27 cellular contexts compared by ENCODE assay signal in the genomic region with DNA sequence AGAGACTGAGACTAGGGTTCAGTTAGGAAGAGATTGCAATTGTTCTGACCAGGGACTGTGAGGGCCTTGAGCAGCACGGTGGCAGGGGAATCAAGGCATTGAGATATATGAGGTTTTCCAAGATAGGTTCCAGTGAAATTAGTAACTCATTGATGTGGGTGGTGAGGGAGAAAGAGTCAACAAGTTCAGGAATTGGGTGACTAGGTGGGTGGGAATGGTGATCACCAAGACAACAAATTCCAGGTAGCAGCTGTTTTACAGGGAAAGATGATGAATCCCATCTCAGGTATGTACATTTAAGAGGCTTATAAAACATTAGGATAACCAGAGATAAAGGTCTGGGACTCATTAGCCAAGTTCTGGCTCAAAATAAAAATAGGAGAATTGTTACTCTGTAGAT.
A peak's percentile ranks its signal among the peaks of the same experiment; 100 is the strongest.
DNase-seq lines count a peak whose midpoint lies in the region; ATAC-seq and TF ChIP-seq lines count a peak whose summit lies in the region.
"Had no signal": no experiment of that assay in that cellular context is flagged by ENCODE, and none has a peak within 500 bp of the region (broad histone marks: within the 10 kb centered on the region; RNA-seq: fewer than 3 reads in every experiment).

No MANE protein-coding gene starts in this region.

- peaks cover 23% of the 10 kb centered on the region for H3K27me3 Mint-ChIP-seq in activated naive CD8-positive, alpha-beta T cell treated with anti-CD3 and anti-CD28 coated beads, Interleukin-2, amount 10 ng/mL, durations not matched to agents 7 days and 5 days
- peaks cover 17% of the 10 kb centered on the region for H3K27me3 Mint-ChIP-seq in activated naive CD8-positive, alpha-beta T cell treated with anti-CD3 and anti-CD28 coated beads for 36 hours
- H3K27me3 Mint-ChIP-seq: IgD-negative memory B cell had no signal

- POLR2A ChIA-PET in activated naive CD8-positive, alpha-beta T cell treated with anti-CD3 and anti-CD28 coated beads, Interleukin-2, amount 10 ng/mL, durations not matched to agents 7 days and 5 days (lab: Charles Lee), result no interaction called here

- DNase-seq in activated naive CD8-positive, alpha-beta T cell treated with anti-CD3 and anti-CD28 coated beads, Interleukin-2, amount 10 ng/mL, durations not matched to agents 7 days and 5 days, result no peak
- no peak for DNase-seq in activated naive CD8-positive, alpha-beta T cell treated with anti-CD3 and anti-CD28 coated beads for 36 hours
- DNase-seq in RWPE2 (ENCODE audit: low spot score) (no peak), foreskin keratinocyte (peak; percentile 57 to 87), renal cortical epithelial cell (ENCODE audit: low read depth) (peak; percentile 58), NCI-H748 (lab: John Stamatoyannopoulos, UW; ENCODE audit: unreplicated experiment) (no peak)
- DNase-seq in activated naive CD4-positive, alpha-beta T cell (lab: John Stamatoyannopoulos, UW), result no peak
- DNase-seq: ACHN; BE2C; CD8-positive, alpha-beta memory T cell; DMS 273 treated with DMSO at 0.1 percent for 48 hours; DMS79; GOT3; NCI-H1048; NCI-H1417; NCI-H1694; NCI-H2029 treated with DMSO at 0.1 percent for 48 hours; NCI-H446 treated with DMSO at 0.1 percent for 48 hours; NCI-H526; SIG-M5 had no signal

- H3K4me1 ChIP-seq in RWPE2 (ENCODE audit: insufficient read depth, poor library complexity, severe bottlenecking) (no peaks in the 10 kb centered on the region), foreskin keratinocyte (peaks cover 3% of the 10 kb centered on the region)
- H3K4me1 ChIP-seq: BE2C, HAP-1 had no signal

- H3K27me3 ChIP-seq in RWPE2 (ENCODE audit: insufficient read depth, poor library complexity, severe bottlenecking) (no peaks in the 10 kb centered on the region), foreskin keratinocyte (no peaks in the 10 kb centered on the region)
- H3K27me3 ChIP-seq: BE2C had no signal

- H3K4me3 Mint-ChIP-seq in activated naive CD8-positive, alpha-beta T cell treated with anti-CD3 and anti-CD28 coated beads, Interleukin-2, amount 10 ng/mL, durations not matched to agents 7 days and 5 days, result no peak overlapping the region
- H3K4me3 Mint-ChIP-seq in activated naive CD8-positive, alpha-beta T cell treated with anti-CD3 and anti-CD28 coated beads for 36 hours, result no peak overlapping the region
- H3K4me3 Mint-ChIP-seq: CD14-positive monocyte; CD8-positive, alpha-beta memory T cell had no signal

- no peaks in the 10 kb centered on the region for H3K4me1 Mint-ChIP-seq in activated naive CD8-positive, alpha-beta T cell treated with anti-CD3 and anti-CD28 coated beads, Interleukin-2, amount 10 ng/mL, durations not matched to agents 7 days and 5 days
- no peaks in the 10 kb centered on the region for H3K4me1 Mint-ChIP-seq in activated naive CD8-positive, alpha-beta T cell treated with anti-CD3 and anti-CD28 coated beads for 36 hours
- H3K4me1 Mint-ChIP-seq: CD14-positive monocyte; CD8-positive, alpha-beta memory T cell had no signal

- H3K27ac Mint-ChIP-seq in activated naive CD8-positive, alpha-beta T cell treated with anti-CD3 and anti-CD28 coated beads, Interleukin-2, amount 10 ng/mL, durations not matched to agents 7 days and 5 days, result peak overlapping the region; percentile 2
- no peak overlapping the region for H3K27ac Mint-ChIP-seq in activated naive CD8-positive, alpha-beta T cell treated with anti-CD3 and anti-CD28 coated beads for 36 hours
- H3K27ac Mint-ChIP-seq: CD14-positive monocyte, IgD-negative memory B cell had no signal

- no peaks in the 10 kb centered on the region for H3K9me3 ChIP-seq in RWPE2 (ENCODE audit: severe bottlenecking)
- H3K9me3 ChIP-seq: BE2C, HAP-1 had no signal

- no peaks in the 10 kb centered on the region for H3K36me3 ChIP-seq in RWPE2 (ENCODE audit: low read depth)
- H3K36me3 ChIP-seq: BE2C, HAP-1 had no signal

- H3K36me3 Mint-ChIP-seq in activated naive CD8-positive, alpha-beta T cell treated with anti-CD3 and anti-CD28 coated beads, Interleukin-2, amount 10 ng/mL, durations not matched to agents 7 days and 5 days, result no peaks in the 10 kb centered on the region
- no peaks in the 10 kb centered on the region for H3K36me3 Mint-ChIP-seq in activated naive CD8-positive, alpha-beta T cell treated with anti-CD3 and anti-CD28 coated beads for 36 hours
- H3K36me3 Mint-ChIP-seq: CD14-positive monocyte; CD8-positive, alpha-beta memory T cell had no signal

- no peak overlapping the region for H3K4me3 ChIP-seq in RWPE2 (ENCODE audit: severe bottlenecking)
- H3K4me3 ChIP-seq: HAP-1 had no signal

- no peaks in the 10 kb centered on the region for H3K9me3 Mint-ChIP-seq in activated naive CD8-positive, alpha-beta T cell treated with anti-CD3 and anti-CD28 coated beads, Interleukin-2, amount 10 ng/mL, durations not matched to agents 7 days and 5 days
- no peaks in the 10 kb centered on the region for H3K9me3 Mint-ChIP-seq in activated naive CD8-positive, alpha-beta T cell treated with anti-CD3 and anti-CD28 coated beads for 36 hours
- H3K9me3 Mint-ChIP-seq: IgD-negative memory B cell had no signal

- TF ChIP-seq CTCF in RWPE2 (IDR thresholded peaks at IDR 0.05; ENCODE audit: poor library complexity, severe bottlenecking) (no peak), foreskin keratinocyte (conservative IDR thresholded peaks at IDR 0.05) (no peak)

- H3K27ac ChIP-seq in RWPE2 (ENCODE audit: poor library complexity, severe bottlenecking) (no peak overlapping the region), foreskin keratinocyte (no peak overlapping the region)
- H3K27ac ChIP-seq: 22Rv1, KMS-11 had no signal

- ATAC-seq in activated naive CD8-positive, alpha-beta T cell treated with anti-CD3 and anti-CD28 coated beads, Interleukin-2, amount 10 ng/mL, durations not matched to agents 7 days and 5 days (ENCODE audit: low read depth), result no peak
- ATAC-seq in RWPE2 (ENCODE audit: low read depth) (peak; percentile 86), foreskin keratinocyte (peak; percentile 79), HG02759 (IDR thresholded peaks at IDR 0.05; ENCODE audit: unreplicated experiment) (no peak)
- ATAC-seq: Panc1 had no signal

Comparison
In these comparisons a context has a peak if more than half of its experiments do, and no peak if none do; other contexts are left out.
1. ATAC-seq: peak in RWPE2 (single experiment) and foreskin keratinocyte (single experiment); none in activated naive CD8-positive, alpha-beta T cell treated with anti-CD3 and anti-CD28 coated beads, Interleukin-2, amount 10 ng/mL, durations not matched to agents 7 days and 5 days (single experiment) and HG02759 (single experiment).
2. DNase-seq: peak in foreskin keratinocyte (2 of 2) and renal cortical epithelial cell (single experiment); none in activated naive CD8-positive, alpha-beta T cell treated with anti-CD3 and anti-CD28 coated beads, Interleukin-2, amount 10 ng/mL, durations not matched to agents 7 days and 5 days (single experiment), activated naive CD8-positive, alpha-beta T cell treated with anti-CD3 and anti-CD28 coated beads for 36 hours (single experiment), RWPE2 (single experiment), NCI-H748 (single experiment) and activated naive CD4-positive, alpha-beta T cell (0 of 4).